9 cellular contexts compared by ENCODE assay signal in genomic region chr17:136534-136933, GRCh38. TPM values are rescaled to one million over a fixed set of nuclear protein-coding genes. Genes with fewer than 3 reads are reported as not detected.
A peak's percentile ranks its signal among the peaks of the same experiment; 100 is the strongest.
DNase-seq lines count a peak whose midpoint lies in the region; ATAC-seq and TF ChIP-seq lines count a peak whose summit lies in the region.
"Not testable (repeated sequence)": the region's sequence is repeated elsewhere in the genome, so short reads cannot be mapped to it uniquely, and the experiment has no call there.
"Had no signal": no experiment of that assay in that cellular context is flagged by ENCODE, and none has a peak within 500 bp of the region (broad histone marks: within the 10 kb centered on the region; RNA-seq: fewer than 3 reads in every experiment).

No MANE protein-coding gene starts in this region.

- TF ChIP-seq CTCF in CD8-positive, alpha-beta T cell (IDR thresholded peaks at IDR 0.05) = peak; percentile 18
- peak in 2 of 3 experiments; percentile 41 to 55 for TF ChIP-seq CTCF in ascending aorta (IDR thresholded peaks at IDR 0.05)

- H3K36me3 Mint-ChIP-seq in CD8-positive, alpha-beta T cell = not testable (repeated sequence)

- H3K9me3 Mint-ChIP-seq in CD8-positive, alpha-beta T cell = not testable (repeated sequence)

- DNase-seq in CD8-positive, alpha-beta T cell = peak; percentile 62 to 80 (median 69)
- DNase-seq in MG63 (peak; percentile 6), ascending aorta (ENCODE audit: low spot score in 2 of 2) (peak in 1 of 2 donors; percentile 87), left cardiac atrium (peak; percentile 71), posterior vena cava (ENCODE audit: low spot score) (peak; percentile 81)
- peak; percentile 81 to 85 for DNase-seq in activated CD4-positive, alpha-beta T cell treated with anti-CD3 and anti-CD28 coated beads, Interleukin-2, amount 50 U/mL, for 48 hours
- DNase-seq in stimulated activated CD8-positive, alpha-beta memory T cell treated with anti-CD3 and anti-CD28 coated beads, Interleukin-4, amount 100 ng/mL, for 48 hours = peak; percentile 85

- H3K4me3 Mint-ChIP-seq in CD8-positive, alpha-beta T cell = not testable (repeated sequence)

- H3K27me3 ChIP-seq in CD8-positive, alpha-beta T cell (ENCODE audit: insufficient read depth, low read length); MG63; ascending aorta: not testable (repeated sequence)

- POLR2A ChIA-PET in CD8-positive, alpha-beta T cell (lab: Charles Lee) = not testable (repeated sequence)

- CTCF ChIA-PET in CD8-positive, alpha-beta T cell (lab: Charles Lee) = not testable (repeated sequence)

- not testable (repeated sequence) for H3K27ac Mint-ChIP-seq in CD8-positive, alpha-beta T cell

- H3K27ac ChIP-seq in CD8-positive, alpha-beta T cell (ENCODE audit: low read depth, low read length); ascending aorta: not testable (repeated sequence)

- H3K27me3 Mint-ChIP-seq in CD8-positive, alpha-beta T cell (ENCODE audit: low read depth) = not testable (repeated sequence)

- H3K9me3 ChIP-seq in CD8-positive, alpha-beta T cell (ENCODE audit: low read length); MG63; ascending aorta: not testable (repeated sequence)

- intact Hi-C loops in CD8-positive, alpha-beta T cell (cut with DNase I, micrococcal nuclease); ascending aorta (cut with DNase I); left cardiac atrium (cut with DNase I); posterior vena cava (cut with DNase I): not testable (repeated sequence)

- H3K4me1 ChIP-seq in CD8-positive, alpha-beta T cell (ENCODE audit: insufficient read depth, low read length); ascending aorta: not testable (repeated sequence)

- ATAC-seq in CD8-positive, alpha-beta T cell = peak; percentile 81
- ATAC-seq in GM21786 (IDR thresholded peaks at IDR 0.05; ENCODE audit: unreplicated experiment) (peak; percentile 64), left cardiac atrium (peak; percentile 93 to 94)

- not testable (repeated sequence) for H3K4me1 Mint-ChIP-seq in CD8-positive, alpha-beta T cell (ENCODE audit: low read depth)

- H3K4me3 ChIP-seq in CD8-positive, alpha-beta T cell (ENCODE audit: low read depth, low read length); MG63; ascending aorta: not testable (repeated sequence)

- H3K36me3 ChIP-seq in CD8-positive, alpha-beta T cell (ENCODE audit: insufficient read depth, low read length); MG63; ascending aorta: not testable (repeated sequence)

RNA-seq across cellular contexts. Expression of gene SCGB1C2, which starts 0.8 kb away (rescaled TPM):
- not detected for total RNA-seq in CD8-positive, alpha-beta T cell
- not detected in 2 replicates for total RNA-seq in MG63 (2014; rRNA removed; shearing (Covaris generic); ENCODE audit: low replicate concordance)
- total RNA-seq in ascending aorta = not detected
- total RNA-seq in left cardiac atrium = not detected
- total RNA-seq in posterior vena cava = not detected
- total RNA-seq: cerebellum had no signal

RNA-seq across cellular contexts. Expression of gene DOC2B, which starts 44.9 kb away (rescaled TPM):
- under 1 TPM; 0.19 to 0.64 TPM for total RNA-seq in CD8-positive, alpha-beta T cell
- 0.16 TPM in 1 of 2 replicates, not detected in the other for total RNA-seq in MG63 (2014; rRNA removed; shearing (Covaris generic); ENCODE audit: low replicate concordance)
- total RNA-seq in ascending aorta = 200 TPM
- total RNA-seq in left cardiac atrium = 10 to 100 TPM in 1 of 2 donors, 1 to 10 TPM in 1; 6.8 to 16.4 TPM
- total RNA-seq in posterior vena cava = 10 to 100 TPM; 11.9 to 18.5 TPM

Comparison
In these comparisons a context has a peak if more than half of its experiments do, and no peak if none do; other contexts are left out.
1. RNA of gene DOC2B, which starts 44.9 kb away (total RNA-seq): 200 TPM in ascending aorta (single experiment); 11.9 to 18.5 TPM in posterior vena cava, 6.8 to 16.4 TPM in left cardiac atrium, 0.19 to 0.64 TPM in CD8-positive, alpha-beta T cell and 0.16 TPM in MG63; every median in the first group is over 10 times any median in the second.
2. Peak in every context shown above with its lines, with median percentiles within 50 percentile points of each other: ATAC-seq.